ENCODE assay signal across 8 cellular contexts in genomic region chr6:155224031-155224451, GRCh38. TPM values are rescaled to one million over a fixed set of nuclear protein-coding genes. Genes with fewer than 3 reads are reported as not detected.
DNase-seq lines count a peak whose midpoint lies in the region; ATAC-seq, FAIRE-seq and TF ChIP-seq lines count a peak whose summit lies in the region.

No MANE protein-coding gene starts in this region.

- H3K4me3 ChIP-seq in astrocyte (ENCODE audit: insufficient read depth, low read depth, low read length) = no peak overlapping the region
- H3K4me3 ChIP-seq in HAP-1 = no peak overlapping the region

- no peaks in the 10 kb centered on the region for H3K36me3 ChIP-seq in astrocyte (ENCODE audit: insufficient read depth, low read length)
- no peaks in the 10 kb centered on the region for H3K36me3 ChIP-seq in HAP-1 (replicated peaks)

- no peaks in the 10 kb centered on the region for H4K20me1 ChIP-seq in astrocyte (ENCODE audit: insufficient read depth, low read length)

- peaks cover 17% of the 10 kb centered on the region for H3K4me1 Mint-ChIP-seq in astrocyte (ENCODE audit: low read depth, unreplicated experiment)

- no peaks in the 10 kb centered on the region for H3K79me2 ChIP-seq in astrocyte (ENCODE audit: insufficient read depth, low read length)

- no peak overlapping the region for H2AFZ ChIP-seq in astrocyte (ENCODE audit: low read depth, low read length)

- H3K9ac ChIP-seq in astrocyte (ENCODE audit: low read length) = peak overlapping the region; percentile 35

- no peaks in the 10 kb centered on the region for H3K27me3 Mint-ChIP-seq in astrocyte (ENCODE audit: low read depth, unreplicated experiment)

- FAIRE-seq in astrocyte (lab: Jason Lieb, UNC) = peak; percentile 96

- H3K4me2 ChIP-seq in astrocyte (ENCODE audit: low read length) = peak overlapping the region; percentile 71

- H3K9me3 Mint-ChIP-seq in astrocyte (ENCODE audit: unreplicated experiment) = peaks cover 4% of the 10 kb centered on the region

- in situ Hi-C loops in HAP-1 (cut with MboI; ENCODE audit: low sequenced_read_pairs) = no loop called here

- H3K27ac Mint-ChIP-seq in astrocyte (ENCODE audit: unreplicated experiment) = peak overlapping the region; percentile 69

- no peak overlapping the region for H3K4me3 Mint-ChIP-seq in astrocyte (ENCODE audit: unreplicated experiment)

- peaks cover 25% of the 10 kb centered on the region for H3K36me3 Mint-ChIP-seq in astrocyte (ENCODE audit: low read depth, unreplicated experiment)

- ATAC-seq in GM18517 (IDR thresholded peaks at IDR 0.05; ENCODE audit: unreplicated experiment) (peak; percentile 98), HG02610 (IDR thresholded peaks at IDR 0.05; ENCODE audit: unreplicated experiment) (peak; percentile 99)

- TF ChIP-seq CTCF in astrocyte (IDR thresholded peaks at IDR 0.05; ENCODE audit: insufficient read depth, low read depth, low read length) = no peak

- no peaks in the 10 kb centered on the region for H3K27me3 ChIP-seq in astrocyte (ENCODE audit: insufficient read depth, low read length)
- H3K27me3 ChIP-seq in HAP-1 (ENCODE audit: low read depth) = no peaks in the 10 kb centered on the region

- H3K9me3 ChIP-seq in astrocyte (ENCODE audit: insufficient read depth, low read depth, low read length) = no peaks in the 10 kb centered on the region
- no peaks in the 10 kb centered on the region for H3K9me3 ChIP-seq in HAP-1

- H3K27ac ChIP-seq in astrocyte (ENCODE audit: low read depth, low read length) = peak overlapping the region; percentile 62

- peak; percentile 64 for DNase-seq in NOMO-1 treated with dmso at 0.1 percent for 144 hours (lab: John Stamatoyannopoulos, UW; ENCODE audit: unreplicated experiment)
- DNase-seq in astrocyte (ENCODE audit: low read depth) = peak; percentile 92
- DNase-seq in stimulated activated CD4-positive, alpha-beta T cell treated with anti-CD3 and anti-CD28 coated beads, Interleukin-12 subunit alpha, Interleukin-12 subunit beta, amount 100 ng/mL, for 24 hours (ENCODE audit: low read depth in 2 of 2) = peak; percentile 35 to 44
- DNase-seq in HAP-1 (ENCODE audit: low spot score in 2 of 2) = no peak
- no peak for DNase-seq in GOT3 (lab: John Stamatoyannopoulos, UW)
- no peak for DNase-seq in DMS 273 (lab: John Stamatoyannopoulos, UW; ENCODE audit: unreplicated experiment)

- peaks cover 15% of the 10 kb centered on the region for H3K4me1 ChIP-seq in astrocyte (ENCODE audit: insufficient read depth, low read length)
- no peaks in the 10 kb centered on the region for H3K4me1 ChIP-seq in HAP-1

RNA-seq across cellular contexts. Expression of gene CLDN20, which starts 39.8 kb away (rescaled TPM):
- total RNA-seq in astrocyte = not detected in 2 replicates

Comparison
In these comparisons a context has a peak if more than half of its experiments do, and no peak if none do; other contexts are left out.
1. DNase-seq: peak in NOMO-1 treated with dmso at 0.1 percent for 144 hours (single experiment), astrocyte (single experiment) and stimulated activated CD4-positive, alpha-beta T cell treated with anti-CD3 and anti-CD28 coated beads, Interleukin-12 subunit alpha, Interleukin-12 subunit beta, amount 100 ng/mL, for 24 hours (2 of 2); none in HAP-1 (0 of 2), GOT3 (single experiment) and DMS 273 (single experiment).